Comparison of ENCODE assay signal across 8 cellular contexts in genomic region chr17:7842380-7842949, GRCh38. TPM values are rescaled to one million over a fixed set of nuclear protein-coding genes. Genes with fewer than 3 reads are reported as not detected.
DNase-seq lines count a peak whose midpoint lies in the region; TF ChIP-seq lines count a peak whose summit lies in the region.

No MANE protein-coding gene starts in this region.

- BruUV-seq in OCI-LY7 (replicated peaks; lab: Mats Ljungman, UMichigan) = no TSS peak

- peak overlapping the region; percentile 95 for H3K4me2 ChIP-seq in OCI-LY7 (ENCODE audit: low read length)

- H3K9me3 ChIP-seq in OCI-LY7 (ENCODE audit: low read length) (no peaks in the 10 kb centered on the region), neuron (ENCODE audit: low read length) (no peaks in the 10 kb centered on the region), stomach smooth muscle (ENCODE audit: control insufficient read depth in 2 of 2, low read length in 2 of 2) (no peaks in the 10 kb centered on the region)

- H3K27ac ChIP-seq in OCI-LY7 (ENCODE audit: low read depth, low read length, poor library complexity, severe bottlenecking) (peak overlapping the region; percentile 92), stomach smooth muscle (ENCODE audit: low read length) (peak overlapping the region; percentile 92)

- peaks cover 42% of the 10 kb centered on the region for H3K4me1 ChIP-seq in OCI-LY7 (ENCODE audit: insufficient read depth, low read length, poor library complexity, severe bottlenecking)
- peaks cover 56% of the 10 kb centered on the region for H3K4me1 ChIP-seq in neuron (ENCODE audit: insufficient read depth, low read length)
- H3K4me1 ChIP-seq in stomach smooth muscle (ENCODE audit: control insufficient read depth, insufficient read depth, low read length) = peaks cover 61% of the 10 kb centered on the region

- no peaks in the 10 kb centered on the region for H3K9me3 Mint-ChIP-seq in HFFc6
- no peaks in the 10 kb centered on the region for H3K9me3 Mint-ChIP-seq in activated T-helper 2 cell treated with anti-CD3 and anti-CD28 coated beads, Interferon-gamma antibody, Interleukin-2, Interleukin-4, amounts not matched to agents 10 μg/mL and 5 μg/mL and 100 μg/mL, durations not matched to agents 14 hours and 24 hours and 36 hours

- intact Hi-C loops in OCI-LY7 (cut with micrococcal nuclease; ENCODE audit: unreplicated experiment) = loop anchor here (5.0 kb wide), 1 partner anchor 360 kb away; the partner anchor contains the start of genes POLR2A and SLC35G6
- intact Hi-C loops in activated T-helper 2 cell treated with anti-CD3 and anti-CD28 coated beads, Interferon-gamma antibody, Interleukin-2, Interleukin-4, amounts not matched to agents 10 μg/mL and 5 μg/mL and 100 μg/mL, durations not matched to agents 14 hours and 24 hours and 36 hours (cut with micrococcal nuclease) = loop anchor here (5.0 kb wide), 3 partner anchors 90 to 280 kb away; partner anchors contain the start of genes CNTROB, HES7, TP53 and TRAPPC1

- H3K27ac Mint-ChIP-seq in HFFc6 = peak overlapping the region; percentile 97
- H3K27ac Mint-ChIP-seq in activated T-helper 2 cell treated with anti-CD3 and anti-CD28 coated beads, Interferon-gamma antibody, Interleukin-2, Interleukin-4, amounts not matched to agents 10 μg/mL and 5 μg/mL and 100 μg/mL, durations not matched to agents 14 hours and 24 hours and 36 hours = peak overlapping the region; percentile 100

- H3K4me3 ChIP-seq in OCI-LY7 (ENCODE audit: low read depth, low read length, poor library complexity, severe bottlenecking) (peak overlapping the region; percentile 79), neuron (ENCODE audit: low read length) (peak overlapping the region; percentile 87), stomach smooth muscle (ENCODE audit: low read length in 2 of 2) (peak overlapping the region; percentile 69 to 87)

- POLR2A ChIA-PET in OCI-LY7 (lab: Charles Lee) = interaction anchor here (0.5 to 0.6 kb wide), 2 partner anchors 387 to 768 kb away, joined by 3 to 4 read pairs; no protein-coding TSS in a partner anchor

- peak overlapping the region; percentile 87 to 98 for H3K9ac ChIP-seq in stomach smooth muscle (ENCODE audit: low read length in 2 of 2)

- peaks cover 49% of the 10 kb centered on the region for H3K4me1 Mint-ChIP-seq in HFFc6 (ENCODE audit: low read depth)
- H3K4me1 Mint-ChIP-seq in activated T-helper 2 cell treated with anti-CD3 and anti-CD28 coated beads, Interferon-gamma antibody, Interleukin-2, Interleukin-4, amounts not matched to agents 10 μg/mL and 5 μg/mL and 100 μg/mL, durations not matched to agents 14 hours and 24 hours and 36 hours (ENCODE audit: low read depth) = peaks cover 38% of the 10 kb centered on the region

- peaks cover 8% of the 10 kb centered on the region for H3K27me3 Mint-ChIP-seq in HFFc6 (ENCODE audit: insufficient read depth)
- H3K27me3 Mint-ChIP-seq in activated T-helper 2 cell treated with anti-CD3 and anti-CD28 coated beads, Interferon-gamma antibody, Interleukin-2, Interleukin-4, amounts not matched to agents 10 μg/mL and 5 μg/mL and 100 μg/mL, durations not matched to agents 14 hours and 24 hours and 36 hours (ENCODE audit: low read depth) = no peaks in the 10 kb centered on the region

- H3K36me3 ChIP-seq in OCI-LY7 (ENCODE audit: insufficient read depth, low read length) (peaks cover 30% of the 10 kb centered on the region; the same call in 1 of the 2 replicates), neuron (ENCODE audit: insufficient read depth, low read length) (peaks cover 19% of the 10 kb centered on the region), stomach smooth muscle (ENCODE audit: control insufficient read depth in 2 of 2, insufficient read depth in 2 of 2, low read length in 2 of 2) (peaks cover 16 to 18% of the 10 kb centered on the region in 2 donors)

- no peak for TF ChIP-seq CTCF in HFFc6 (IDR thresholded peaks at IDR 0.05)
- no peak for TF ChIP-seq CTCF in OCI-LY7 (conservative IDR thresholded peaks at IDR 0.05; ENCODE audit: low read length)

- no peaks in the 10 kb centered on the region for H3K9me2 ChIP-seq in OCI-LY7 (ENCODE audit: insufficient read depth, low read length)

- DNase-seq in GM03348 (ENCODE audit: low spot score) (peak; percentile 72), HFFc6 (peak; percentile 84), OCI-LY7 (ENCODE audit: low spot score) (peak; percentile 75), fibroblast of the conjunctiva (ENCODE audit: low read depth) (peak; percentile 68), cerebellum (ENCODE audit: low spot score) (no peak)
- peak; percentile 83 for DNase-seq in activated T-helper 2 cell treated with anti-CD3 and anti-CD28 coated beads, Interferon-gamma antibody, Interleukin-2, Interleukin-4, amounts not matched to agents 10 μg/mL and 5 μg/mL and 100 μg/mL, durations not matched to agents 14 hours and 24 hours and 36 hours (ENCODE audit: low spot score)

- H2AFZ ChIP-seq in OCI-LY7 (ENCODE audit: low read length) = no peak overlapping the region
- no peak overlapping the region for H2AFZ ChIP-seq in neuron (ENCODE audit: low read depth, low read length)

- H3K79me2 ChIP-seq in OCI-LY7 (ENCODE audit: insufficient read depth, low read depth, low read length) = peaks cover 49% of the 10 kb centered on the region; the same call in 1 of the 2 replicates

- H3K27me3 ChIP-seq in neuron (ENCODE audit: insufficient read depth, low read length) = no peaks in the 10 kb centered on the region
- no peaks in the 10 kb centered on the region for H3K27me3 ChIP-seq in stomach smooth muscle (ENCODE audit: control insufficient read depth in 1 of 2, insufficient read depth in 2 of 2, low read length in 2 of 2)

- peaks cover 20% of the 10 kb centered on the region; the same call in 1 of the 2 replicates for H4K20me1 ChIP-seq in OCI-LY7 (ENCODE audit: insufficient read depth, low read length)

- CTCF ChIA-PET in OCI-LY7 (lab: Charles Lee; ENCODE audit: unreplicated experiment) = no interaction called here

- peaks cover 8% of the 10 kb centered on the region; the same call in 1 of the 2 replicates for H3K36me3 Mint-ChIP-seq in HFFc6 (ENCODE audit: low read depth)
- peaks cover 36% of the 10 kb centered on the region for H3K36me3 Mint-ChIP-seq in activated T-helper 2 cell treated with anti-CD3 and anti-CD28 coated beads, Interferon-gamma antibody, Interleukin-2, Interleukin-4, amounts not matched to agents 10 μg/mL and 5 μg/mL and 100 μg/mL, durations not matched to agents 14 hours and 24 hours and 36 hours (ENCODE audit: low read depth)

- peak overlapping the region; percentile 86 for H3K4me3 Mint-ChIP-seq in HFFc6
- peak overlapping the region; percentile 90 for H3K4me3 Mint-ChIP-seq in activated T-helper 2 cell treated with anti-CD3 and anti-CD28 coated beads, Interferon-gamma antibody, Interleukin-2, Interleukin-4, amounts not matched to agents 10 μg/mL and 5 μg/mL and 100 μg/mL, durations not matched to agents 14 hours and 24 hours and 36 hours (ENCODE audit: low read depth)

RNA-seq across cellular contexts. Expression of gene KDM6B, which starts 8.4 kb away (rescaled TPM):
- total RNA-seq in HFFc6 (2021; fragmentation: NEBNext Ultra II Directional; extraction: Animal tissue kit (Norgen Biotek cat#: 25700)) = 10 to 100 TPM; 10.4 to 15.2 (median 11.6) TPM
- total RNA-seq in OCI-LY7 (2014; rRNA removed; shearing (Covaris generic)) = 4.4 and 10.0 TPM in 2 replicates
- 46.4 and 62.9 TPM in 2 replicates for total RNA-seq in OCI-LY7 (2022)
- 96.0 and 99.6 TPM in 2 replicates for total RNA-seq in activated T-helper 2 cell treated with anti-CD3 and anti-CD28 coated beads, Interferon-gamma antibody, Interleukin-2, Interleukin-4, amounts not matched to agents 10 μg/mL and 5 μg/mL and 100 μg/mL, durations not matched to agents 14 hours and 24 hours and 36 hours
- total RNA-seq in cerebellum = 16.2 TPM

RNA-seq across cellular contexts. Expression of gene TMEM88, which starts 12.4 kb away (rescaled TPM):
- 1 to 10 TPM in 2 of 6 experiments, under 1 TPM in 4; 0.40 to 1.3 (median 0.60) TPM for total RNA-seq in HFFc6 (2021; fragmentation: NEBNext Ultra II Directional; extraction: Animal tissue kit (Norgen Biotek cat#: 25700))
- total RNA-seq in OCI-LY7 (2014; rRNA removed; shearing (Covaris generic)) = 0.41 TPM in 1 of 2 replicates, not detected in the other
- 3.8 and 4.0 TPM in 2 replicates for total RNA-seq in OCI-LY7 (2022)
- total RNA-seq in activated T-helper 2 cell treated with anti-CD3 and anti-CD28 coated beads, Interferon-gamma antibody, Interleukin-2, Interleukin-4, amounts not matched to agents 10 μg/mL and 5 μg/mL and 100 μg/mL, durations not matched to agents 14 hours and 24 hours and 36 hours = 4.1 and 6.1 TPM in 2 replicates
- 3.2 TPM for total RNA-seq in cerebellum

RNA-seq across cellular contexts. Expression of gene NAA38, which starts 14.9 kb away (rescaled TPM):
- total RNA-seq in HFFc6 (2021; fragmentation: NEBNext Ultra II Directional; extraction: Animal tissue kit (Norgen Biotek cat#: 25700)) = 100 to 1,000 TPM; 104 to 122 (median 107) TPM
- 168 and 205 TPM in 2 replicates for total RNA-seq in OCI-LY7 (2014; rRNA removed; shearing (Covaris generic))
- 149 and 153 TPM in 2 replicates for total RNA-seq in OCI-LY7 (2022)
- total RNA-seq in activated T-helper 2 cell treated with anti-CD3 and anti-CD28 coated beads, Interferon-gamma antibody, Interleukin-2, Interleukin-4, amounts not matched to agents 10 μg/mL and 5 μg/mL and 100 μg/mL, durations not matched to agents 14 hours and 24 hours and 36 hours = 52.6 and 53.0 TPM in 2 replicates
- total RNA-seq in cerebellum = 28.6 TPM

RNA-seq across cellular contexts. Expression of gene CYB5D1, which starts 15.3 kb away (rescaled TPM):
- total RNA-seq in HFFc6 (2021; fragmentation: NEBNext Ultra II Directional; extraction: Animal tissue kit (Norgen Biotek cat#: 25700)) = 10 to 100 TPM in 4 of 6 experiments, 1 to 10 TPM in 2; 9.3 to 15.3 (median 10.5) TPM
- total RNA-seq in OCI-LY7 (2014; rRNA removed; shearing (Covaris generic)) = 16.9 and 18.1 TPM in 2 replicates
- 19.3 and 24.8 TPM in 2 replicates for total RNA-seq in OCI-LY7 (2022)
- 8.8 and 10.5 TPM in 2 replicates for total RNA-seq in activated T-helper 2 cell treated with anti-CD3 and anti-CD28 coated beads, Interferon-gamma antibody, Interleukin-2, Interleukin-4, amounts not matched to agents 10 μg/mL and 5 μg/mL and 100 μg/mL, durations not matched to agents 14 hours and 24 hours and 36 hours
- total RNA-seq in cerebellum = 15.3 TPM

RNA-seq across cellular contexts. Expression of gene CHD3, which starts 46.1 kb away (rescaled TPM):
- total RNA-seq in HFFc6 (2021; fragmentation: NEBNext Ultra II Directional; extraction: Animal tissue kit (Norgen Biotek cat#: 25700)) = 100 to 1,000 TPM in 4 of 6 experiments, 10 to 100 TPM in 2; 83.3 to 112 (median 110) TPM
- total RNA-seq in OCI-LY7 (2014; rRNA removed; shearing (Covaris generic)) = 42.5 and 59.6 TPM in 2 replicates
- total RNA-seq in OCI-LY7 (2022) = 124 and 126 TPM in 2 replicates
- total RNA-seq in activated T-helper 2 cell treated with anti-CD3 and anti-CD28 coated beads, Interferon-gamma antibody, Interleukin-2, Interleukin-4, amounts not matched to agents 10 μg/mL and 5 μg/mL and 100 μg/mL, durations not matched to agents 14 hours and 24 hours and 36 hours = 158 and 164 TPM in 2 replicates
- total RNA-seq in cerebellum = 121 TPM
